8 cellular contexts compared by ENCODE assay signal in the genomic region with DNA sequence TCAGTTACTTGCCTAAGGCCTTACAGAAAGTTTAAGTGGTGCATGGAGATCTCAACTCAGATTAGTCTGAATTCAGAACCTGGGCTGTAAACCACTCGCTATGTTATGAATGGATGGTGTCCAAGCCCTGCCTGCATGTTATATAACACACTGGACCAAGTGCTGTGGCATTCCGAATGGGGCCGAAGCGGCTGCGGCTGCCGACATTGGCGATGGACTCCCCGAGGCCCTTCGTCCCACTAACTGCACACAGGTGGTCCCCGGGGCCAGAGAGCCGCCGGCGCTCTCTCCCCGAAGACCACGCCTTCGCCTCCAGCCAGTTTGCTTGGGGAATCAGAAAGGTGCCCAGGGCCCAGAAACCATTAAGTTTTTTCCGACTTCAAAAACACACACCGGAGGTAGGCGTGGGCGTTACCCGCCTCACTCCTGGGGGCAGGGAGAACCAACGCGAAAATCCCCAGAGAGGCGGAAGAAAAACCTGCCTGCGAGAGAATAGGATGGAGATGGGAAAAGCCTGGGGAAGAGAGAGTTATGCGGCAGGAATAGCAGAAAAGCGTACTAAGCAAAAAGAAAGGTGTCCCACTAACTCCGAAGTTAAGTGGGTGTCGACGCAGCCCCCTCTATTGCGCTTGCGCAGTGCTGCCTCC. TPM values are rescaled to one million over a fixed set of nuclear protein-coding genes. Genes with fewer than 3 reads are reported as not detected.
DNase-seq lines count a peak whose midpoint lies in the region; ATAC-seq and TF ChIP-seq lines count a peak whose summit lies in the region.

No MANE protein-coding gene starts in this region.

- peak overlapping the region; percentile 93 for H3K4me3 ChIP-seq in SK-N-MC
- peak overlapping the region; percentile 54 to 92 (median 79) for H3K4me3 ChIP-seq in fibroblast of lung (replicated peaks in 1 of 4; ENCODE audit: control extremely low read depth in 1 of 4, insufficient read depth in 1 of 4, low read depth in 3 of 4, low read length in 4 of 4)
- H3K4me3 ChIP-seq in neural progenitor cell: peak overlapping the region; percentile 87

- H3K79me2 ChIP-seq in fibroblast of lung (ENCODE audit: control insufficient read depth, insufficient read depth, low read length) (no peaks in the 10 kb centered on the region), neural progenitor cell (ENCODE audit: low read depth) (no peaks in the 10 kb centered on the region)

- H3F3A ChIP-seq in neural progenitor cell (ENCODE audit: low read depth): peaks cover 15% of the 10 kb centered on the region

- H3K4me1 ChIP-seq in fibroblast of lung (ENCODE audit: control insufficient read depth, extremely low read depth, insufficient read depth, low read length): peaks cover 3% of the 10 kb centered on the region
- peaks cover 17% of the 10 kb centered on the region for H3K4me1 ChIP-seq in neural progenitor cell

- ATAC-seq in HG02884 (IDR thresholded peaks at IDR 0.05; ENCODE audit: unreplicated experiment): peak; percentile 20

- H3K27ac ChIP-seq in SK-N-MC: no peak overlapping the region
- peak overlapping the region; percentile 21 for H3K27ac ChIP-seq in fibroblast of lung (ENCODE audit: insufficient read depth, low read length)
- no peak overlapping the region for H3K27ac ChIP-seq in neural progenitor cell

- H3K36me3 Mint-ChIP-seq in activated T-cell treated with anti-CD3 and anti-CD28 coated beads, Interleukin-2, amount 50 U/mL, for 24 hours (ENCODE audit: low read depth): peaks cover 9% of the 10 kb centered on the region
- H3K36me3 Mint-ChIP-seq in neural progenitor cell: no peaks in the 10 kb centered on the region

- no peaks in the 10 kb centered on the region for H4K20me1 ChIP-seq in fibroblast of lung (ENCODE audit: control insufficient read depth, extremely low read depth, insufficient read depth, low read length)
- peaks cover 6% of the 10 kb centered on the region for H4K20me1 ChIP-seq in neural progenitor cell (ENCODE audit: low read depth)

- H3K9me3 ChIP-seq in SK-N-MC (ENCODE audit: low read depth, low read length) (no peaks in the 10 kb centered on the region), fibroblast of lung (ENCODE audit: control insufficient read depth, insufficient read depth, low read depth, low read length) (no peaks in the 10 kb centered on the region), neural progenitor cell (ENCODE audit: low read depth) (no peaks in the 10 kb centered on the region)

- peak overlapping the region; percentile 87 for H3K4me3 Mint-ChIP-seq in activated T-cell treated with anti-CD3 and anti-CD28 coated beads, Interleukin-2, amount 50 U/mL, for 24 hours
- peak overlapping the region; percentile 89 for H3K4me3 Mint-ChIP-seq in neural progenitor cell

- H3K9me3 Mint-ChIP-seq in activated T-cell treated with anti-CD3 and anti-CD28 coated beads, Interleukin-2, amount 50 U/mL, for 24 hours: no peaks in the 10 kb centered on the region
- H3K9me3 Mint-ChIP-seq in neural progenitor cell: no peaks in the 10 kb centered on the region

- H3K4me1 Mint-ChIP-seq in activated T-cell treated with anti-CD3 and anti-CD28 coated beads, Interleukin-2, amount 50 U/mL, for 24 hours (ENCODE audit: low read depth): peaks cover 42% of the 10 kb centered on the region
- peaks cover 14% of the 10 kb centered on the region for H3K4me1 Mint-ChIP-seq in neural progenitor cell

- H3K27me3 ChIP-seq in fibroblast of lung (ENCODE audit: control insufficient read depth, insufficient read depth, low read length): no peaks in the 10 kb centered on the region
- peaks cover 58% of the 10 kb centered on the region for H3K27me3 ChIP-seq in neural progenitor cell

- peak overlapping the region; percentile 57 for H3K9ac ChIP-seq in SK-N-MC (ENCODE audit: insufficient read length)
- peak overlapping the region; percentile 43 for H3K9ac ChIP-seq in fibroblast of lung (ENCODE audit: insufficient read depth, low read length)
- no peak overlapping the region for H3K9ac ChIP-seq in neural progenitor cell

- H3K36me3 ChIP-seq in SK-N-MC (ENCODE audit: insufficient read depth, low read length): no peaks in the 10 kb centered on the region
- H3K36me3 ChIP-seq in fibroblast of lung (ENCODE audit: control insufficient read depth, insufficient read depth, low read length): no peaks in the 10 kb centered on the region
- no peaks in the 10 kb centered on the region for H3K36me3 ChIP-seq in neural progenitor cell

- no peak for DNase-seq in activated T-cell treated with anti-CD3 and anti-CD28 coated beads, Interleukin-2, amount 50 U/mL, for 24 hours
- no peak for DNase-seq in activated T-cell treated with anti-CD3 and anti-CD28 coated beads, Interleukin-2, amount 50 U/mL, for 1 hour
- DNase-seq in SK-N-MC (ENCODE audit: low read depth, low spot score) (no peak), fibroblast of lung (ENCODE audit: low read depth in 2 of 2) (peak in 1 of 2 donors; percentile 54), neural progenitor cell (ENCODE audit: low spot score) (peak; percentile 67), GM20000 (ENCODE audit: low spot score) (no peak), NCI-H2171 (lab: John Stamatoyannopoulos, UW) (no peak)

- H3K27ac Mint-ChIP-seq in activated T-cell treated with anti-CD3 and anti-CD28 coated beads, Interleukin-2, amount 50 U/mL, for 24 hours: peak overlapping the region; percentile 94
- H3K27ac Mint-ChIP-seq in neural progenitor cell: no peak overlapping the region

- H3K27me3 Mint-ChIP-seq in activated T-cell treated with anti-CD3 and anti-CD28 coated beads, Interleukin-2, amount 50 U/mL, for 24 hours: no peaks in the 10 kb centered on the region
- peaks cover 20% of the 10 kb centered on the region for H3K27me3 Mint-ChIP-seq in neural progenitor cell (ENCODE audit: insufficient read depth, low read depth)

- H3K4me2 ChIP-seq in fibroblast of lung (ENCODE audit: extremely low read depth, insufficient read depth, low read length) (peak overlapping the region; percentile 84), neural progenitor cell (peak overlapping the region; percentile 94)

- H2AFZ ChIP-seq in fibroblast of lung (ENCODE audit: low read length) (peak overlapping the region; percentile 73), neural progenitor cell (replicated peaks) (peak overlapping the region; percentile 97)

- TF ChIP-seq CTCF in fibroblast of lung (conservative IDR thresholded peaks at IDR 0.05 in 1 of 2, IDR thresholded peaks at IDR 0.05 in 1 of 2; ENCODE audit: low read depth in 1 of 2, low read length in 2 of 2) (no peak), neural progenitor cell (IDR thresholded peaks at IDR 0.05) (no peak), GM20000 (IDR thresholded peaks at IDR 0.05; ENCODE audit: extremely low read depth, missing control alignments) (no peak)

RNA-seq across cellular contexts. Expression of gene TENT5C, which starts 0.6 kb away (rescaled TPM):
- 6.2 and 8.1 TPM in 2 replicates for total RNA-seq in fibroblast of lung
- polyA plus RNA-seq in fibroblast of lung: 4.2 and 11.7 TPM in 2 replicates
- 3.1 and 7.6 TPM in 2 replicates for polyA plus RNA-seq in fibroblast of lung (2012)
- 7.0 and 22.6 TPM in 2 replicates for polyA minus RNA-seq in fibroblast of lung (ENCODE audit: low replicate concordance)
- 0.09 and 0.39 TPM in 2 replicates for total RNA-seq in neural progenitor cell (ENCODE audit: low replicate concordance)
